ENCODE assay signal across 3 cellular contexts in genomic region chr6:85227345-85227744, GRCh38.
DNase-seq lines count a peak whose midpoint lies in the region; ATAC-seq, FAIRE-seq and TF ChIP-seq lines count a peak whose summit lies in the region.
"Not testable (repeated sequence)": the region's sequence is repeated elsewhere in the genome, so short reads cannot be mapped to it uniquely, and the experiment has no call there.

No MANE protein-coding gene starts in this region.

- TF ChIP-seq RAD21 in K562 (CRISPR knock-in tag; conservative IDR thresholded peaks at IDR 0.05 in 1 of 2, IDR thresholded peaks at IDR 0.05 in 1 of 2); HepG2 (CRISPR knock-in tag; IDR thresholded peaks at IDR 0.05): not testable (repeated sequence)

- not testable (repeated sequence) for H3K36me3 ChIP-seq in HEK293 (ENCODE audit: control insufficient read depth in 2 of 2, insufficient read depth in 1 of 2, low read length in 2 of 2); K562 (ENCODE audit: control insufficient read depth, insufficient read depth, low read length); HepG2 (replicated peaks in 1 of 2; ENCODE audit: control insufficient read depth in 1 of 2, insufficient read depth in 2 of 2, low read length in 2 of 2)

- CTCF ChIA-PET in HEK293 (lab: Yijun Ruan, JAX); K562 (lab: Yijun Ruan, JAX; ENCODE audit: low intra/inter-chr PET ratio); HepG2 (lab: Yijun Ruan, JAX; ENCODE audit: low intra/inter-chr PET ratio, low total read pairs): not testable (repeated sequence)

- intact Hi-C loops in K562 (cut with micrococcal nuclease); HepG2 (cut with micrococcal nuclease; ENCODE audit: unreplicated experiment): not testable (repeated sequence)

- not testable (repeated sequence) for H3K27ac ChIP-seq in HEK293 (ENCODE audit: extremely low read depth, low read depth, low read length); K562 (ENCODE audit: extremely low read depth, low read depth, low read length); HepG2 (ENCODE audit: extremely low read length, insufficient read depth, low read length)

- TF ChIP-seq CTCF in HEK293 (tag by site-specific recombination; IDR thresholded peaks at IDR 0.05); K562 (IDR thresholded peaks at IDR 0.05 in 2 of 3, conservative IDR thresholded peaks at IDR 0.05 in 1 of 3; ENCODE audit: insufficient read depth in 2 of 3, low read depth in 1 of 3, low read length in 3 of 3); HepG2 (CRISPR knock-in tag; IDR thresholded peaks at IDR 0.05): not testable (repeated sequence)

- not testable (repeated sequence) for H3K9me3 ChIP-seq in HEK293 (ENCODE audit: control insufficient read depth, insufficient read depth, low read depth, low read length); K562 (replicated peaks; ENCODE audit: control insufficient read depth, insufficient read depth, low read depth, low read length)
- peaks cover 21% of the 10 kb centered on the region; the same call in 1 of the 2 replicates for H3K9me3 ChIP-seq in HepG2 (ENCODE audit: low read length)

- H3K9ac ChIP-seq in K562 (ENCODE audit: insufficient read depth in 1 of 2, low read depth in 2 of 2, low read length in 2 of 2); HepG2 (ENCODE audit: insufficient read depth, low read depth, low read length): not testable (repeated sequence)

- FAIRE-seq in K562 (lab: Jason Lieb, UNC); HepG2 (lab: Jason Lieb, UNC): not testable (repeated sequence)

- H4K20me1 ChIP-seq in K562 (replicated peaks; ENCODE audit: control insufficient read depth, insufficient read depth, low read length); HepG2 (ENCODE audit: insufficient read depth, low read length): not testable (repeated sequence)

- ATAC-seq in K562, HepG2: not testable (repeated sequence)

- BruUV-seq in K562 (replicated peaks; lab: Mats Ljungman, UMichigan); HepG2 (replicated peaks; lab: Mats Ljungman, UMichigan): not testable (repeated sequence)

- H2AFZ ChIP-seq in K562 (ENCODE audit: low read depth, low read length); HepG2 (ENCODE audit: low read length): not testable (repeated sequence)

- not testable (repeated sequence) for TF ChIP-seq EP300 in K562 (IDR thresholded peaks at IDR 0.05; ENCODE audit: low read length); HepG2 (IDR thresholded peaks at IDR 0.05; ENCODE audit: low read depth in 2 of 2, low read length in 2 of 2); HepG2 (CRISPR knock-in tag; IDR thresholded peaks at IDR 0.05; ENCODE audit: borderline replicate concordance)

- not testable (repeated sequence) for H3K4me2 ChIP-seq in K562 (ENCODE audit: insufficient read depth, low read length); HepG2 (ENCODE audit: low read depth, low read length)

- not testable (repeated sequence) for H3K79me2 ChIP-seq in K562 (ENCODE audit: control insufficient read depth, insufficient read depth, low read length); HepG2 (ENCODE audit: insufficient read depth, low read length)

- not testable (repeated sequence) for H3K9me1 ChIP-seq in K562 (ENCODE audit: control insufficient read depth, insufficient read depth, low read length)

- H3K27me3 ChIP-seq in K562 (ENCODE audit: control insufficient read depth in 2 of 2, insufficient read depth in 2 of 2, low read length in 2 of 2); HepG2 (ENCODE audit: control insufficient read depth in 1 of 2, insufficient read depth in 2 of 2, low read length in 2 of 2): not testable (repeated sequence)

- DNase-seq in K562 (ENCODE audit: extremely low read depth in 1 of 4, low spot score in 3 of 4); HepG2 (ENCODE audit: low spot score): not testable (repeated sequence)

- H3K4me3 ChIP-seq in HEK293 (ENCODE audit: low read depth, low read length); K562; HepG2 (replicated peaks in 1 of 3; ENCODE audit: insufficient read depth in 1 of 3, low read depth in 2 of 3, low read length in 3 of 3): not testable (repeated sequence)

- 0% methylated on average over 1 of the region's 1 CpG for WGBS in K562 (ENCODE audit: insufficient coverage, low coverage, missing lambda C conversion rate)
- WGBS in HepG2 (ENCODE audit: low lambda C conversion rate): 0% methylated on average over 1 of the region's 1 CpG

- POLR2A ChIA-PET in HEK293 (lab: Yijun Ruan, JAX); K562 (lab: Yijun Ruan, JAX); HepG2 (lab: Yijun Ruan, JAX): not testable (repeated sequence)

- TF ChIP-seq POLR2A in K562 (conservative IDR thresholded peaks at IDR 0.05); HepG2 (IDR thresholded peaks at IDR 0.05; ENCODE audit: insufficient read depth in 1 of 2, low read depth in 2 of 2, low read length in 2 of 2): not testable (repeated sequence)

- not testable (repeated sequence) for H3K4me1 ChIP-seq in HEK293 (ENCODE audit: control insufficient read depth, insufficient read depth, low read length); K562 (replicated peaks in 1 of 2; ENCODE audit: control insufficient read depth in 2 of 2, insufficient read depth in 2 of 2, low read length in 2 of 2); HepG2 (ENCODE audit: insufficient read depth, low read length)

- in situ Hi-C loops in K562 (cut with MboI); HepG2 (cut with HindIII; ENCODE audit: extremely low pct_ligation_motif_present, low pct_unique_long_range_greater_than_20kb): not testable (repeated sequence)

TF ChIP-seq in HEK293, 187 proteins besides CTCF, POLR2A, EP300 and RAD21:
- peak; percentile 13 for TF ChIP-seq SETDB1 (IDR thresholded peaks at IDR 0.05; ENCODE audit: insufficient read length, low read length)

TF ChIP-seq in K562, 482 proteins besides CTCF, POLR2A, EP300 and RAD21:
- peak; percentile 87 for TF ChIP-seq ZNF431 (CRISPR knock-in tag; IDR thresholded peaks at IDR 0.05)

TF ChIP-seq in HepG2, 621 proteins besides CTCF, POLR2A, EP300 and RAD21:
- TF ChIP-seq ZNF431 (CRISPR knock-in tag; IDR thresholded peaks at IDR 0.05; ENCODE audit: borderline replicate concordance, low read depth): peak; percentile 68; the same call in 1 of the 2 replicates
